9 cellular contexts compared by ENCODE assay signal in the genomic region with DNA sequence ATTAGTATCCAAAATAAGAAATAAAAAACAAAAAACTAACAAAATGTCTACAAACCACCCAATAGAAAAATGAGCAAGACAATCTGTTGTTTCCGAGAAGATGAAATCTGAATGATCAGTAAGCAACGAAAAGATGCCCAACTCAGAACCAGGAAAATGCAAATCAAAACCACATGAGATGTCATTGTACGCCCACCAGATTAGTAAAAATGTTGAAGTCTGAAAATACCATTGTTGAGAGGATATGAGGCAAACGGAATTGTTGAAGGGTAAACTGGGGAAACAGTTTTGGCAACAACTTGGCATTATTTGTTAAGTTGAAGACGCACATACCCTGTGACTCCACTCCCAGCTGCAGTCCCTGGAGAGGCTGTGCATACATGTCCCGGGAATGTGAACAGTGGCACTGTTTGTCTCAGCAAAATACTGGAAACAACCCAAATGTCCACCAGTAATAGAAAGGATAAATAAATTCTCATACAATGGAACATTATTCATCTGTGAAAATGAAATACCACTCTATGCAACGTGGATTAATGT. TPM values are rescaled to one million over a fixed set of nuclear protein-coding genes. Genes with fewer than 3 reads are reported as not detected.
DNase-seq lines count a peak whose midpoint lies in the region; ATAC-seq and TF ChIP-seq lines count a peak whose summit lies in the region.
"Had no signal": no experiment of that assay in that cellular context is flagged by ENCODE, and none has a peak within 500 bp of the region (broad histone marks: within the 10 kb centered on the region; RNA-seq: fewer than 3 reads in every experiment).

No MANE protein-coding gene starts in this region.

- intact Hi-C loops in CD4-positive, alpha-beta T cell (cut with DNase I, micrococcal nuclease) = loop anchor here in 1 of 2 experiments (5.0 kb wide), 1 partner anchor 48 kb away; no protein-coding TSS in a partner anchor

- H3K36me3 ChIP-seq in RWPE2 (ENCODE audit: low read depth) = peaks cover 36% of the 10 kb centered on the region

- no peak for ATAC-seq in CD4-positive, alpha-beta T cell (ENCODE audit: poor library complexity)
- no peak for ATAC-seq in RWPE2 (ENCODE audit: low read depth)
- ATAC-seq in natural killer cell treated with Interleukin-12 subunit alpha and Interleukin-12 subunit beta and Interleukin-15 and Interleukin-18, amount 100 ng/mL, for 72 hours = peak; percentile 46 to 49

- peaks cover 13% of the 10 kb centered on the region for H3K4me1 ChIP-seq in RWPE2 (ENCODE audit: insufficient read depth, poor library complexity, severe bottlenecking)

- no peaks in the 10 kb centered on the region for H3K27me3 ChIP-seq in CD4-positive, alpha-beta T cell (ENCODE audit: control insufficient read depth, insufficient read depth, low read length)
- H3K27me3 ChIP-seq in RWPE2 (ENCODE audit: insufficient read depth, poor library complexity, severe bottlenecking) = no peaks in the 10 kb centered on the region

- POLR2A ChIA-PET in CD4-positive, alpha-beta T cell (lab: Charles Lee) = no interaction called here

- DNase-seq in CD4-positive, alpha-beta T cell = no peak
- no peak for DNase-seq in RWPE2 (ENCODE audit: low spot score)
- peak; percentile 86 for DNase-seq in dermis blood vessel endothelial cell
- DNase-seq in natural killer cell treated with Interleukin-12 subunit alpha and Interleukin-12 subunit beta and Interleukin-15 and Interleukin-18, amount 100 ng/mL, for 72 hours (ENCODE audit: low spot score) = no peak
- DNase-seq in NCI-H526 (lab: John Stamatoyannopoulos, UW) = no peak
- DNase-seq in effector CD8-positive, alpha-beta T cell (lab: John Stamatoyannopoulos, UW) = no peak
- DNase-seq in GM13977 (ENCODE audit: low spot score) = no peak
- no peak for DNase-seq in NCI-H446 (lab: John Stamatoyannopoulos, UW)

- H3K4me3 Mint-ChIP-seq in CD4-positive, alpha-beta T cell = peak overlapping the region; percentile 66
- H3K4me3 Mint-ChIP-seq in natural killer cell treated with Interleukin-12 subunit alpha and Interleukin-12 subunit beta and Interleukin-15 and Interleukin-18, amount 100 ng/mL, for 72 hours = peak overlapping the region; percentile 75

- no peaks in the 10 kb centered on the region for H3K9me3 Mint-ChIP-seq in CD4-positive, alpha-beta T cell
- H3K9me3 Mint-ChIP-seq in natural killer cell treated with Interleukin-12 subunit alpha and Interleukin-12 subunit beta and Interleukin-15 and Interleukin-18, amount 100 ng/mL, for 72 hours = no peaks in the 10 kb centered on the region

- in situ Hi-C loops in GM13977 (cut with MboI; ENCODE audit: low pct_unique_long_range_greater_than_20kb, low sequenced_read_pairs, unreplicated experiment) = no loop called here

- H3K9me3 ChIP-seq in CD4-positive, alpha-beta T cell (ENCODE audit: control insufficient read depth, low read length) = no peaks in the 10 kb centered on the region
- H3K9me3 ChIP-seq in RWPE2 (ENCODE audit: severe bottlenecking) = no peaks in the 10 kb centered on the region

- H3K4me1 Mint-ChIP-seq in CD4-positive, alpha-beta T cell (ENCODE audit: low read depth) = peaks cover 73% of the 10 kb centered on the region
- peaks cover 60 to 68% of the 10 kb centered on the region in 2 donors for H3K4me1 Mint-ChIP-seq in natural killer cell treated with Interleukin-12 subunit alpha and Interleukin-12 subunit beta and Interleukin-15 and Interleukin-18, amount 100 ng/mL, for 72 hours (ENCODE audit: low read depth in 2 of 2)

- peak overlapping the region; percentile 16 for H3K27ac ChIP-seq in CD4-positive, alpha-beta T cell (ENCODE audit: low read depth, low read length)
- peak overlapping the region; percentile 34 for H3K27ac ChIP-seq in RWPE2 (ENCODE audit: poor library complexity, severe bottlenecking)

- H3K27me3 Mint-ChIP-seq in CD4-positive, alpha-beta T cell = no peaks in the 10 kb centered on the region
- H3K27me3 Mint-ChIP-seq in natural killer cell treated with Interleukin-12 subunit alpha and Interleukin-12 subunit beta and Interleukin-15 and Interleukin-18, amount 100 ng/mL, for 72 hours = no peaks in the 10 kb centered on the region

- peak overlapping the region; percentile 76 for H3K27ac Mint-ChIP-seq in CD4-positive, alpha-beta T cell
- H3K27ac Mint-ChIP-seq in natural killer cell treated with Interleukin-12 subunit alpha and Interleukin-12 subunit beta and Interleukin-15 and Interleukin-18, amount 100 ng/mL, for 72 hours = peak overlapping the region; percentile 98 to 100

- H3K4me3 ChIP-seq in RWPE2 (ENCODE audit: severe bottlenecking) = no peak overlapping the region

- CTCF ChIA-PET in CD4-positive, alpha-beta T cell (lab: Charles Lee) = interaction anchor here (1.6 kb wide), 1 partner anchor 14 kb away, joined by 3 read pairs; no protein-coding TSS in a partner anchor

- peaks cover 31% of the 10 kb centered on the region for H3K36me3 Mint-ChIP-seq in CD4-positive, alpha-beta T cell (ENCODE audit: low read depth)
- peaks cover 17% of the 10 kb centered on the region for H3K36me3 Mint-ChIP-seq in natural killer cell treated with Interleukin-12 subunit alpha and Interleukin-12 subunit beta and Interleukin-15 and Interleukin-18, amount 100 ng/mL, for 72 hours

- TF ChIP-seq CTCF in CD4-positive, alpha-beta T cell (IDR thresholded peaks at IDR 0.05) = no peak
- TF ChIP-seq CTCF in RWPE2 (IDR thresholded peaks at IDR 0.05; ENCODE audit: poor library complexity, severe bottlenecking) (no peak), GM13977 (IDR thresholded peaks at IDR 0.05; ENCODE audit: extremely low read depth, insufficient read depth, missing control alignments) (no peak)

RNA-seq across cellular contexts. Expression of gene ZBTB17, which starts 10.6 kb away (rescaled TPM):
- 10 to 100 TPM; 70.2 to 78.1 TPM for total RNA-seq in CD4-positive, alpha-beta T cell
- 45.6 and 49.7 TPM in 2 replicates for total RNA-seq in dermis blood vessel endothelial cell
- total RNA-seq in natural killer cell treated with Interleukin-12 subunit alpha and Interleukin-12 subunit beta and Interleukin-15 and Interleukin-18, amount 100 ng/mL, for 72 hours = 100 to 1,000 TPM in 1 of 2 donors, 10 to 100 TPM in 1; 75.6 to 102 TPM

RNA-seq across cellular contexts. Expression of gene SRARP, which starts 38.7 kb away (rescaled TPM):
- total RNA-seq in CD4-positive, alpha-beta T cell = not detected
- total RNA-seq in dermis blood vessel endothelial cell = 0.28 and 0.51 TPM in 2 replicates
- not detected for total RNA-seq in natural killer cell treated with Interleukin-12 subunit alpha and Interleukin-12 subunit beta and Interleukin-15 and Interleukin-18, amount 100 ng/mL, for 72 hours
- total RNA-seq: HT1080 had no signal

RNA-seq across cellular contexts. Expression of gene HSPB7, which starts 52.5 kb away (rescaled TPM):
- not detected for total RNA-seq in CD4-positive, alpha-beta T cell
- total RNA-seq in dermis blood vessel endothelial cell = not detected in 2 replicates
- not detected for total RNA-seq in natural killer cell treated with Interleukin-12 subunit alpha and Interleukin-12 subunit beta and Interleukin-15 and Interleukin-18, amount 100 ng/mL, for 72 hours
- total RNA-seq: HT1080 had no signal

RNA-seq across cellular contexts. Expression of gene CLCNKA, which starts 56.5 kb away (rescaled TPM):
- total RNA-seq in CD4-positive, alpha-beta T cell = not detected
- total RNA-seq in dermis blood vessel endothelial cell = not detected in 2 replicates
- total RNA-seq in natural killer cell treated with Interleukin-12 subunit alpha and Interleukin-12 subunit beta and Interleukin-15 and Interleukin-18, amount 100 ng/mL, for 72 hours = under 1 TPM in 1 of 2 donors, not detected in 1; 0.24 TPM
- total RNA-seq: HT1080 had no signal

Comparison
In these comparisons a context has a peak if more than half of its experiments do, and no peak if none do; other contexts are left out.
1. ATAC-seq: peak in natural killer cell treated with Interleukin-12 subunit alpha and Interleukin-12 subunit beta and Interleukin-15 and Interleukin-18, amount 100 ng/mL, for 72 hours (2 of 2); none in CD4-positive, alpha-beta T cell (single experiment) and RWPE2 (single experiment).